In the genomic region with DNA sequence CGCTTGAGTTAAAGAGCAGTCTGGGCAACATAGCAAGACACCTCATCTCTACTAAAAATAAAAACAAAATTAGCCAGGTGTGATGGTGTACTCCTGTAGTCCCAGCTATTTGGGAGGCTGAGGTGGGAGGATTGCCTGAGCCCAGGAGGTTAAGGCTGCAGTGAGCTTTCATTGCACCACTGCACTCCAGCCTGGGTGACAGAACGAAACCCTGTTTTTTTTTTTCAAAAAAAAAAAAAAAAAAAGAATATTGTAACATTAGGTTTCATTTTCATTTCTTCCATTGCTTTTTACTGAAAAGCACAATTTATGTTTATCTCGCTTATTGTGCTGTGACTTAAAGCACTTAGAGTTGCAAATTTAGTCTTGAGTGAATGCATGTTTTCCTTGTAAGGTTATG, we compare ENCODE assay signal across 20 cellular contexts.
"Had no signal": no experiment of that assay in that cellular context is flagged by ENCODE, and none has a peak within 500 bp of the region (broad histone marks: within the 10 kb centered on the region; RNA-seq: fewer than 3 reads in every experiment).

No MANE protein-coding gene starts in this region.

- DNase-seq: activated CD4-positive, CD25-positive, alpha-beta regulatory T cell treated with anti-CD3 and anti-CD28 coated beads, Interleukin-2, amount 50 U/mL, for 72 hours; activated CD8-positive, alpha-beta memory T cell treated with anti-CD3 and anti-CD28 coated beads for 24 hours; activated effector memory CD4-positive, alpha-beta T cell treated with anti-CD3 and anti-CD28 coated beads, Interleukin-2, amount 50 U/mL, for 16 hours; amniotic stem cell; caudate nucleus; foreskin fibroblast; glutamatergic neuron; hypothalamus; kidney glomerular epithelial cell; nucleus accumbens; posterior cingulate gyrus; retina; stimulated activated naive B cell treated with anti-CD40 and anti-IgM and Interleukin-4, amounts not matched to agents 10 μg/mL and 1 μg/mL and 100 μg/mL, for 72 hours; SW 1271; T1000; uterus had no signal

- H3K27ac ChIP-seq: coronary artery, tibial nerve, uterus had no signal

- H3K4me3 ChIP-seq: coronary artery, tibial nerve, uterus had no signal

- H3K27me3 ChIP-seq: tibial nerve, uterus had no signal

- H3K9me3 ChIP-seq: tibial nerve, uterus had no signal

- ATAC-seq: stimulated activated naive B cell treated with anti-CD40 and anti-IgM and Interleukin-4, amounts not matched to agents 10 μg/mL and 1 μg/mL and 100 μg/mL, for 72 hours had no signal

- H3K36me3 ChIP-seq: uterus had no signal

- H3K4me3 Mint-ChIP-seq: activated naive CD8-positive, alpha-beta T cell; nephron; stimulated activated naive B cell treated with anti-CD40 and anti-IgM and Interleukin-4, amounts not matched to agents 10 μg/mL and 1 μg/mL and 100 μg/mL, for 72 hours had no signal

- H3K4me1 ChIP-seq: uterus had no signal

- H3K27ac Mint-ChIP-seq: activated naive CD8-positive, alpha-beta T cell; nephron; stimulated activated naive B cell treated with anti-CD40 and anti-IgM and Interleukin-4, amounts not matched to agents 10 μg/mL and 1 μg/mL and 100 μg/mL, for 72 hours had no signal

- H3K4me1 Mint-ChIP-seq: nephron had no signal

- H3K27me3 Mint-ChIP-seq: activated naive CD8-positive, alpha-beta T cell; stimulated activated naive B cell treated with anti-CD40 and anti-IgM and Interleukin-4, amounts not matched to agents 10 μg/mL and 1 μg/mL and 100 μg/mL, for 72 hours had no signal
